In the genomic region with DNA sequence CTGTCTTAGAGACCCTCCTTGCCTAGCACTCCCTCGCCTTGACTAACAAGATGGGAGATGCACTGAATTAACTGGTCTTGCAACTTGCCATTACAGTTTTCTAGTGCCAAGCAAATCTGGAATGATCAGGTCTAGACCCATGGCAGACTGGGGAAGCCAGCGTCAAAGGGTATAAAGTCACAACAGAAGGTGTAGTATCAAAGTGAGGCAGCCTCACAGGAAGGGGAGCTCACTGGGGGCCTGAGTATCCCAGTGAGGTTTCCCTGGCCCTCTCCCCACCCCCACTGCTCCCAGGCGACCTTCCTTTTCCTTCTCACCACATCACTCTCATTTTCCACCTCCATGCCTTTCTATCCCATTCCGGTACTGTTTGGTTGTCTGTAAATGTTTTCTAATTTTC, we compare ENCODE assay signal across 29 cellular contexts.
A peak's percentile ranks its signal among the peaks of the same experiment; 100 is the strongest.
DNase-seq lines count a peak whose midpoint lies in the region; ATAC-seq and TF ChIP-seq lines count a peak whose summit lies in the region.
"Had no signal": no experiment of that assay in that cellular context is flagged by ENCODE, and none has a peak within 500 bp of the region (broad histone marks: within the 10 kb centered on the region; RNA-seq: fewer than 3 reads in every experiment).

No MANE protein-coding gene starts in this region.

- no peaks in the 10 kb centered on the region for H3K79me2 ChIP-seq in neural progenitor cell (ENCODE audit: low read depth)

- ATAC-seq in activated naive CD8-positive, alpha-beta T cell treated with anti-CD3 and anti-CD28 coated beads, Interleukin-2, amount 50 U/mL, for 24 hours = no peak
- ATAC-seq in naive thymus-derived CD8-positive, alpha-beta T cell = no peak
- no peak for ATAC-seq in GM21526 (IDR thresholded peaks at IDR 0.05; ENCODE audit: low FRiP score, unreplicated experiment)
- ATAC-seq: left lung; natural killer cell treated with Interleukin-12 subunit alpha and Interleukin-12 subunit beta and Interleukin-15 and Interleukin-18, amount 100 ng/mL, for 72 hours; pancreas; stimulated activated memory B cell treated with anti-CD40 and anti-IgM and Interleukin-4, amounts not matched to agents 10 μg/mL and 1 μg/mL and 100 μg/mL, for 72 hours had no signal

- H2AFZ ChIP-seq in neural progenitor cell (replicated peaks) = no peak overlapping the region

- no peak for TF ChIP-seq CTCF in breast epithelium (IDR thresholded peaks at IDR 0.05)
- TF ChIP-seq CTCF in vagina (IDR thresholded peaks at IDR 0.05) = no peak
- no peak for TF ChIP-seq CTCF in neural progenitor cell (IDR thresholded peaks at IDR 0.05)

- TF ChIP-seq POLR2A in breast epithelium (IDR thresholded peaks at IDR 0.05) (no peak), vagina (IDR thresholded peaks at IDR 0.05) (no peak)

- no peaks in the 10 kb centered on the region for H4K20me1 ChIP-seq in neural progenitor cell (ENCODE audit: low read depth)

- H3K9me3 ChIP-seq in breast epithelium (no peaks in the 10 kb centered on the region), vagina (no peaks in the 10 kb centered on the region), neural progenitor cell (ENCODE audit: low read depth) (no peaks in the 10 kb centered on the region)
- H3K9me3 ChIP-seq: left lung, pancreas, spleen had no signal

- intact Hi-C loops in breast epithelium (cut with DNase I; ENCODE audit: low total_unique reads) (no loop called here), vagina (cut with DNase I) (no loop called here)

- no peak for DNase-seq in activated naive CD8-positive, alpha-beta T cell treated with anti-CD3 and anti-CD28 coated beads, Interleukin-2, amount 50 U/mL, for 24 hours
- DNase-seq in breast epithelium (ENCODE audit: low spot score in 2 of 2) = no peak
- DNase-seq in naive thymus-derived CD8-positive, alpha-beta T cell = no peak
- peak; percentile 31 to 77 for DNase-seq in vagina (ENCODE audit: extremely low spot score in 2 of 2)
- no peak for DNase-seq in neural progenitor cell (ENCODE audit: low spot score)
- DNase-seq in DMS 273 treated with DMSO at 0.1 percent for 48 hours (lab: John Stamatoyannopoulos, UW) = no peak
- DNase-seq: activated CD4-positive, alpha-beta memory T cell treated with anti-CD3 and anti-CD28 coated beads, Interleukin-2, amount 10 ng/mL, durations not matched to agents 7 days and 5 days; activated CD4-positive, CD25-positive, alpha-beta regulatory T cell treated with anti-CD3 and anti-CD28 coated beads, Interleukin-2, amount 50 U/mL, for 72 hours; activated CD8-positive, alpha-beta memory T cell treated with anti-CD3 and anti-CD28 coated beads, Interleukin-2, amount 50 U/mL, for 48 hours; activated naive CD8-positive, alpha-beta T cell treated with anti-CD3 and anti-CD28 coated beads, Interleukin-2, amount 10 ng/mL, durations not matched to agents 7 days and 5 days; AML-193; caudate nucleus; cortex of kidney; endodermal cell; left lung; midbrain; NCI-H1105; NCI-H187 treated with DMSO at 0.1 percent for 48 hours; NCI-H2227 treated with DMSO at 0.1 percent for 48 hours; NCI-H526 treated with DMSO at 0.1 percent for 48 hours; pancreas; spleen; stimulated activated CD4-positive, alpha-beta T cell treated with anti-CD3 and anti-CD28 coated beads, Interleukin-2, amount 100 ng/mL, for 48 hours; T-helper 1 cell had no signal

- peaks cover 8% of the 10 kb centered on the region for H3K9me3 Mint-ChIP-seq in activated naive CD8-positive, alpha-beta T cell (ENCODE audit: low read depth)
- H3K9me3 Mint-ChIP-seq in activated naive CD8-positive, alpha-beta T cell treated with anti-CD3 and anti-CD28 coated beads, Interleukin-2, amount 50 U/mL, for 24 hours = no peaks in the 10 kb centered on the region
- H3K9me3 Mint-ChIP-seq in naive thymus-derived CD8-positive, alpha-beta T cell = no peaks in the 10 kb centered on the region
- no peaks in the 10 kb centered on the region for H3K9me3 Mint-ChIP-seq in neural progenitor cell
- H3K9me3 Mint-ChIP-seq: activated CD4-positive, alpha-beta memory T cell treated with anti-CD3 and anti-CD28 coated beads, Interleukin-2, amount 10 ng/mL, durations not matched to agents 7 days and 5 days; endodermal cell; IgD-negative memory B cell; stimulated activated memory B cell treated with anti-CD40 and anti-IgM and Interleukin-4, amounts not matched to agents 10 μg/mL and 1 μg/mL and 100 μg/mL, for 72 hours had no signal

- no peak overlapping the region for H3K4me2 ChIP-seq in neural progenitor cell

- H3K27me3 Mint-ChIP-seq in activated naive CD8-positive, alpha-beta T cell = no peaks in the 10 kb centered on the region
- H3K27me3 Mint-ChIP-seq in activated naive CD8-positive, alpha-beta T cell treated with anti-CD3 and anti-CD28 coated beads, Interleukin-2, amount 50 U/mL, for 24 hours = no peaks in the 10 kb centered on the region
- peaks cover 0 to 7% (median 0%) of the 10 kb centered on the region in 5 donors for H3K27me3 Mint-ChIP-seq in naive thymus-derived CD8-positive, alpha-beta T cell
- H3K27me3 Mint-ChIP-seq in neural progenitor cell (ENCODE audit: insufficient read depth, low read depth) = no peaks in the 10 kb centered on the region
- H3K27me3 Mint-ChIP-seq: activated CD4-positive, alpha-beta memory T cell treated with anti-CD3 and anti-CD28 coated beads, Interleukin-2, amount 10 ng/mL, durations not matched to agents 7 days and 5 days; activated naive CD8-positive, alpha-beta T cell treated with anti-CD3 and anti-CD28 coated beads, Interleukin-2, amount 10 ng/mL, durations not matched to agents 7 days and 5 days; stimulated activated memory B cell treated with anti-CD40 and anti-IgM and Interleukin-4, amounts not matched to agents 10 μg/mL and 1 μg/mL and 100 μg/mL, for 72 hours had no signal

- no peaks in the 10 kb centered on the region for H3K4me1 ChIP-seq in breast epithelium
- H3K4me1 ChIP-seq in vagina = peaks cover 70% of the 10 kb centered on the region
- no peaks in the 10 kb centered on the region for H3K4me1 ChIP-seq in neural progenitor cell

- POLR2A ChIA-PET in naive thymus-derived CD8-positive, alpha-beta T cell (lab: Charles Lee) = interaction anchor here (0.6 to 1.0 kb wide), 2 partner anchors 80 to 141 kb away, joined by 4 read pairs; no protein-coding TSS in a partner anchor

- H3K4me1 Mint-ChIP-seq in activated naive CD8-positive, alpha-beta T cell (ENCODE audit: low read depth) = peaks cover 88% of the 10 kb centered on the region
- H3K4me1 Mint-ChIP-seq in activated naive CD8-positive, alpha-beta T cell treated with anti-CD3 and anti-CD28 coated beads, Interleukin-2, amount 50 U/mL, for 24 hours = peaks cover 69% of the 10 kb centered on the region
- H3K4me1 Mint-ChIP-seq in naive thymus-derived CD8-positive, alpha-beta T cell = peaks cover 40 to 91% (median 86%) of the 10 kb centered on the region in 4 donors
- H3K4me1 Mint-ChIP-seq in neural progenitor cell = no peaks in the 10 kb centered on the region

- H3K27ac Mint-ChIP-seq in activated naive CD8-positive, alpha-beta T cell = peak overlapping the region; percentile 2
- no peak overlapping the region for H3K27ac Mint-ChIP-seq in activated naive CD8-positive, alpha-beta T cell treated with anti-CD3 and anti-CD28 coated beads, Interleukin-2, amount 50 U/mL, for 24 hours
- peak overlapping the region in 7 of 10 donors; percentile 28 to 91 (median 63) for H3K27ac Mint-ChIP-seq in naive thymus-derived CD8-positive, alpha-beta T cell
- no peak overlapping the region for H3K27ac Mint-ChIP-seq in neural progenitor cell
- H3K27ac Mint-ChIP-seq: activated CD4-positive, alpha-beta memory T cell treated with anti-CD3 and anti-CD28 coated beads, Interleukin-2, amount 10 ng/mL, durations not matched to agents 7 days and 5 days; activated naive CD8-positive, alpha-beta T cell treated with anti-CD3 and anti-CD28 coated beads, Interleukin-2, amount 10 ng/mL, durations not matched to agents 7 days and 5 days; endodermal cell; IgD-negative memory B cell; natural killer cell treated with Interleukin-12 subunit alpha and Interleukin-12 subunit beta and Interleukin-15 and Interleukin-18, amount 100 ng/mL, for 72 hours; stimulated activated memory B cell treated with anti-CD40 and anti-IgM and Interleukin-4, amounts not matched to agents 10 μg/mL and 1 μg/mL and 100 μg/mL, for 72 hours had no signal

- H3K9ac ChIP-seq in neural progenitor cell = no peak overlapping the region

- H3K4me3 Mint-ChIP-seq in activated naive CD8-positive, alpha-beta T cell = no peak overlapping the region
- no peak overlapping the region for H3K4me3 Mint-ChIP-seq in activated naive CD8-positive, alpha-beta T cell treated with anti-CD3 and anti-CD28 coated beads, Interleukin-2, amount 50 U/mL, for 24 hours
- H3K4me3 Mint-ChIP-seq in naive thymus-derived CD8-positive, alpha-beta T cell = peak overlapping the region in 3 of 10 donors; percentile 15 to 57 (median 51)
- no peak overlapping the region for H3K4me3 Mint-ChIP-seq in neural progenitor cell
- H3K4me3 Mint-ChIP-seq: activated CD4-positive, alpha-beta memory T cell treated with anti-CD3 and anti-CD28 coated beads, Interleukin-2, amount 10 ng/mL, durations not matched to agents 7 days and 5 days; activated naive CD8-positive, alpha-beta T cell treated with anti-CD3 and anti-CD28 coated beads, Interleukin-2, amount 10 ng/mL, durations not matched to agents 7 days and 5 days; endodermal cell; IgD-negative memory B cell; natural killer cell treated with Interleukin-12 subunit alpha and Interleukin-12 subunit beta and Interleukin-15 and Interleukin-18, amount 100 ng/mL, for 72 hours; stimulated activated memory B cell treated with anti-CD40 and anti-IgM and Interleukin-4, amounts not matched to agents 10 μg/mL and 1 μg/mL and 100 μg/mL, for 72 hours had no signal

- H3K4me3 ChIP-seq in breast epithelium (no peak overlapping the region), vagina (no peak overlapping the region), neural progenitor cell (no peak overlapping the region)
- H3K4me3 ChIP-seq: left lung, pancreas, spleen had no signal

- no peaks in the 10 kb centered on the region for H3K27me3 ChIP-seq in breast epithelium
- H3K27me3 ChIP-seq in vagina = no peaks in the 10 kb centered on the region
- H3K27me3 ChIP-seq in neural progenitor cell = no peaks in the 10 kb centered on the region
- H3K27me3 ChIP-seq: pancreas had no signal

- peaks cover 28% of the 10 kb centered on the region for H3K36me3 Mint-ChIP-seq in activated naive CD8-positive, alpha-beta T cell
- peaks cover 8% of the 10 kb centered on the region for H3K36me3 Mint-ChIP-seq in activated naive CD8-positive, alpha-beta T cell treated with anti-CD3 and anti-CD28 coated beads, Interleukin-2, amount 50 U/mL, for 24 hours (ENCODE audit: low read depth)
- H3K36me3 Mint-ChIP-seq in naive thymus-derived CD8-positive, alpha-beta T cell = peaks cover 5 to 10% (median 8%) of the 10 kb centered on the region in 3 donors
- no peaks in the 10 kb centered on the region for H3K36me3 Mint-ChIP-seq in neural progenitor cell
- H3K36me3 Mint-ChIP-seq: natural killer cell treated with Interleukin-12 subunit alpha and Interleukin-12 subunit beta and Interleukin-15 and Interleukin-18, amount 100 ng/mL, for 72 hours had no signal

- H3F3A ChIP-seq in neural progenitor cell (ENCODE audit: low read depth) = no peaks in the 10 kb centered on the region

- H3K27ac ChIP-seq in breast epithelium (peak overlapping the region; percentile 76 to 78), vagina (peak overlapping the region; percentile 27), neural progenitor cell (no peak overlapping the region)
- H3K27ac ChIP-seq: pancreas had no signal

- H3K36me3 ChIP-seq in breast epithelium (no peaks in the 10 kb centered on the region), vagina (no peaks in the 10 kb centered on the region), neural progenitor cell (no peaks in the 10 kb centered on the region)
- H3K36me3 ChIP-seq: left lung, pancreas, spleen had no signal

Comparison
In these comparisons a context has a peak if more than half of its experiments do, and no peak if none do; other contexts are left out.
1. H3K27ac Mint-ChIP-seq: peak in activated naive CD8-positive, alpha-beta T cell (single experiment) and naive thymus-derived CD8-positive, alpha-beta T cell (7 of 10); none in activated naive CD8-positive, alpha-beta T cell treated with anti-CD3 and anti-CD28 coated beads, Interleukin-2, amount 50 U/mL, for 24 hours (single experiment) and neural progenitor cell (single experiment).
2. DNase-seq: peak in vagina (2 of 2); none in activated naive CD8-positive, alpha-beta T cell treated with anti-CD3 and anti-CD28 coated beads, Interleukin-2, amount 50 U/mL, for 24 hours (single experiment), breast epithelium (0 of 2), naive thymus-derived CD8-positive, alpha-beta T cell (0 of 10), neural progenitor cell (single experiment) and DMS 273 treated with DMSO at 0.1 percent for 48 hours (single experiment).